Comparison of ENCODE assay signal across 10 cellular contexts in genomic region chr4:6028168-6028567, GRCh38. TPM values are rescaled to one million over a fixed set of nuclear protein-coding genes. Genes with fewer than 3 reads are reported as not detected.
"Had no signal": no experiment of that assay in that cellular context is flagged by ENCODE, and none has a peak within 500 bp of the region (broad histone marks: within the 10 kb centered on the region; RNA-seq: fewer than 3 reads in every experiment).

No MANE protein-coding gene starts in this region.

- H2AFZ ChIP-seq: GM23248 had no signal

- H3K9ac ChIP-seq: GM23248 had no signal

- H3K27ac ChIP-seq: GM23248 had no signal

- H3K9me3 ChIP-seq: HAP-1 had no signal

- FAIRE-seq: HTR-8/SVneo, K562 had no signal

- ATAC-seq: HCT116, K562 had no signal

- H3K4me1 ChIP-seq: HAP-1 had no signal

- H3K36me3 ChIP-seq: HAP-1 had no signal

- H3K27ac Mint-ChIP-seq: HFFc6 had no signal

- H3K4me3 Mint-ChIP-seq: HFFc6 had no signal

- H3K4me3 ChIP-seq: GM23248, HAP-1, K562 had no signal

- DNase-seq: GM23248, GOT3, H7, HFFc6, IMR-90 had no signal

RNA-seq across cellular contexts. Expression of gene C4orf50, which starts 9.9 kb away (rescaled TPM):
- total RNA-seq: GM23248, HFFc6, HT-29, IMR-90, K562 had no signal
- polyA plus RNA-seq: GM23248, IMR-90, K562 had no signal
